ENCODE assay signal across 32 cellular contexts in genomic region chr11:131800452-131800851, GRCh38.
"Had no signal": no experiment of that assay in that cellular context is flagged by ENCODE, and none has a peak within 500 bp of the region (broad histone marks: within the 10 kb centered on the region; RNA-seq: fewer than 3 reads in every experiment).

No MANE protein-coding gene starts in this region.

- H3K27me3 Mint-ChIP-seq: activated CD4-positive, alpha-beta memory T cell treated with anti-CD3 and anti-CD28 coated beads, Interleukin-2, amount 10 ng/mL, durations not matched to agents 7 days and 5 days; activated CD4-positive, alpha-beta T cell treated with anti-CD3 and anti-CD28 coated beads, Interleukin-2, amount 10 ng/mL, durations not matched to agents 7 days and 5 days; activated naive CD4-positive, alpha-beta T cell treated with anti-CD3 and anti-CD28 coated beads, Interleukin-2, amount 50 U/mL, for 24 hours; activated T-cell treated with anti-CD3 and anti-CD28 coated beads, Interleukin-2, amount 50 U/mL, for 24 hours; T-helper 17 cell had no signal

- H3K9me3 Mint-ChIP-seq: activated CD4-positive, alpha-beta memory T cell treated with anti-CD3 and anti-CD28 coated beads, Interleukin-2, amount 10 ng/mL, durations not matched to agents 7 days and 5 days; activated CD4-positive, alpha-beta T cell treated with anti-CD3 and anti-CD28 coated beads, Interleukin-2, amount 10 ng/mL, durations not matched to agents 7 days and 5 days; activated naive CD4-positive, alpha-beta T cell treated with anti-CD3 and anti-CD28 coated beads for 36 hours; activated naive CD4-positive, alpha-beta T cell treated with anti-CD3 and anti-CD28 coated beads, Interleukin-2, amount 50 U/mL, for 24 hours; activated naive CD8-positive, alpha-beta T cell treated with anti-CD3 and anti-CD28 coated beads for 36 hours; activated naive CD8-positive, alpha-beta T cell treated with anti-CD3 and anti-CD28 coated beads, Interleukin-2, amount 50 U/mL, for 24 hours; activated T-cell treated with anti-CD3 and anti-CD28 coated beads, Interleukin-2, amount 50 U/mL, for 24 hours; activated T-helper 17 cell treated with anti-CD3 and anti-CD28 coated beads, Interleukin-2, amount 50 U/mL, for 72 hours; dendritic cell treated with granulocyte-macrophage colony-stimulating factor and Interleukin-4, amounts not matched to agents 40 ng/mL and 50 ng/mL, for 4 days; T-helper 2 cell treated with Interferon-gamma antibody and Interleukin-4, amounts not matched to agents 5 μg/mL and 100 μg/mL, for 36 hours had no signal

- H3K27me3 ChIP-seq: adrenal gland, body of pancreas, dorsolateral prefrontal cortex, gastrocnemius medialis had no signal

- H3K27ac Mint-ChIP-seq: activated CD4-positive, alpha-beta memory T cell treated with anti-CD3 and anti-CD28 coated beads, Interleukin-2, amount 10 ng/mL, durations not matched to agents 7 days and 5 days; activated CD4-positive, alpha-beta T cell treated with anti-CD3 and anti-CD28 coated beads, Interleukin-2, amount 10 ng/mL, durations not matched to agents 7 days and 5 days; activated naive CD4-positive, alpha-beta T cell treated with anti-CD3 and anti-CD28 coated beads for 36 hours; activated naive CD4-positive, alpha-beta T cell treated with anti-CD3 and anti-CD28 coated beads, Interleukin-2, amount 50 U/mL, for 24 hours; activated naive CD8-positive, alpha-beta T cell treated with anti-CD3 and anti-CD28 coated beads for 36 hours; activated naive CD8-positive, alpha-beta T cell treated with anti-CD3 and anti-CD28 coated beads, Interleukin-2, amount 50 U/mL, for 24 hours; activated T-cell treated with anti-CD3 and anti-CD28 coated beads, Interleukin-2, amount 50 U/mL, for 24 hours; activated T-cell treated with anti-CD3 and anti-CD28 coated beads, Interleukin-2, amount 50 U/mL, for 72 hours; activated T-helper 17 cell treated with anti-CD3 and anti-CD28 coated beads, Interleukin-2, amount 50 U/mL, for 72 hours; dendritic cell treated with granulocyte-macrophage colony-stimulating factor and Interleukin-4, amounts not matched to agents 40 ng/mL and 50 ng/mL, for 4 days; T-helper 17 cell; T-helper 2 cell treated with Interferon-gamma antibody and Interleukin-4, amounts not matched to agents 5 μg/mL and 100 μg/mL, for 36 hours had no signal

- H3K9me3 ChIP-seq: adrenal gland, body of pancreas, esophagus muscularis mucosa, gastrocnemius medialis, heart left ventricle had no signal

- H3K4me3 ChIP-seq: adrenal gland, body of pancreas, coronary artery, dorsolateral prefrontal cortex, esophagus muscularis mucosa, gastrocnemius medialis, heart left ventricle had no signal

- H3K36me3 Mint-ChIP-seq: activated naive CD4-positive, alpha-beta T cell treated with anti-CD3 and anti-CD28 coated beads, Interleukin-2, amount 50 U/mL, for 24 hours; activated naive CD8-positive, alpha-beta T cell treated with anti-CD3 and anti-CD28 coated beads for 36 hours had no signal

- H3K4me3 Mint-ChIP-seq: activated CD4-positive, alpha-beta memory T cell treated with anti-CD3 and anti-CD28 coated beads, Interleukin-2, amount 10 ng/mL, durations not matched to agents 7 days and 5 days; activated CD4-positive, alpha-beta T cell treated with anti-CD3 and anti-CD28 coated beads, Interleukin-2, amount 10 ng/mL, durations not matched to agents 7 days and 5 days; activated naive CD4-positive, alpha-beta T cell treated with anti-CD3 and anti-CD28 coated beads for 36 hours; activated naive CD4-positive, alpha-beta T cell treated with anti-CD3 and anti-CD28 coated beads, Interleukin-2, amount 50 U/mL, for 24 hours; activated naive CD8-positive, alpha-beta T cell treated with anti-CD3 and anti-CD28 coated beads for 36 hours; activated naive CD8-positive, alpha-beta T cell treated with anti-CD3 and anti-CD28 coated beads, Interleukin-2, amount 50 U/mL, for 24 hours; activated T-cell treated with anti-CD3 and anti-CD28 coated beads, Interleukin-2, amount 50 U/mL, for 24 hours; activated T-cell treated with anti-CD3 and anti-CD28 coated beads, Interleukin-2, amount 50 U/mL, for 72 hours; activated T-helper 17 cell treated with anti-CD3 and anti-CD28 coated beads, Interleukin-2, amount 50 U/mL, for 72 hours; dendritic cell treated with granulocyte-macrophage colony-stimulating factor and Interleukin-4, amounts not matched to agents 40 ng/mL and 50 ng/mL, for 4 days; T-helper 17 cell; T-helper 2 cell treated with Interferon-gamma antibody and Interleukin-4, amounts not matched to agents 5 μg/mL and 100 μg/mL, for 36 hours had no signal

- DNase-seq: activated CD4-positive, alpha-beta memory T cell treated with anti-CD3 and anti-CD28 coated beads, Interleukin-2, amount 10 ng/mL, durations not matched to agents 7 days and 5 days; activated CD4-positive, alpha-beta T cell treated with anti-CD3 and anti-CD28 coated beads for 1 hour; activated CD4-positive, alpha-beta T cell treated with anti-CD3 and anti-CD28 coated beads for 4 hours; activated CD4-positive, alpha-beta T cell treated with anti-CD3 and anti-CD28 coated beads, Interleukin-2, amount 10 ng/mL, durations not matched to agents 7 days and 5 days; activated CD4-positive, alpha-beta T cell treated with anti-CD3 and anti-CD28 coated beads, Interleukin-2, amount 50 U/mL, for 4 hours; activated CD8-positive, alpha-beta memory T cell treated with anti-CD3 and anti-CD28 coated beads, Interleukin-2, amount 50 U/mL, for 48 hours; activated effector memory CD4-positive, alpha-beta T cell treated with Interleukin-2 at 50 U/mL for 16 hours; activated naive CD4-positive, alpha-beta T cell treated with anti-CD3 and anti-CD28 coated beads for 36 hours; activated naive CD8-positive, alpha-beta T cell treated with anti-CD3 and anti-CD28 coated beads for 36 hours; activated naive CD8-positive, alpha-beta T cell treated with anti-CD3 and anti-CD28 coated beads, Interleukin-2, amount 50 U/mL, for 24 hours; activated T-cell treated with anti-CD3 and anti-CD28 coated beads for 4 hours; activated T-cell treated with anti-CD3 and anti-CD28 coated beads, Interleukin-2, amount 50 U/mL, for 24 hours; activated T-cell treated with anti-CD3 and anti-CD28 coated beads, Interleukin-2, amount 50 U/mL, for 72 hours; adrenal gland; amygdala; aorta; body of pancreas; effector memory CD4-positive, alpha-beta T cell; erythroblast; foreskin keratinocyte; gastrocnemius medialis; glutamatergic neuron; heart left ventricle; T-helper 1 cell; T-helper 17 cell had no signal

- ATAC-seq: activated naive CD8-positive, alpha-beta T cell treated with anti-CD3 and anti-CD28 coated beads, Interleukin-2, amount 50 U/mL, for 24 hours; activated T-cell treated with anti-CD3 and anti-CD28 coated beads, Interleukin-2, amount 50 U/mL, for 72 hours; activated T-helper 17 cell treated with anti-CD3 and anti-CD28 coated beads, Interleukin-2, amount 50 U/mL, for 72 hours; body of pancreas; foreskin keratinocyte; gastrocnemius medialis; heart left ventricle; T-helper 17 cell had no signal

- H3K4me1 ChIP-seq: adrenal gland, body of pancreas, esophagus muscularis mucosa, foreskin keratinocyte, gastrocnemius medialis, heart left ventricle had no signal

- H3K4me1 Mint-ChIP-seq: activated CD4-positive, alpha-beta memory T cell treated with anti-CD3 and anti-CD28 coated beads, Interleukin-2, amount 10 ng/mL, durations not matched to agents 7 days and 5 days; activated CD4-positive, alpha-beta T cell treated with anti-CD3 and anti-CD28 coated beads, Interleukin-2, amount 10 ng/mL, durations not matched to agents 7 days and 5 days; activated naive CD4-positive, alpha-beta T cell treated with anti-CD3 and anti-CD28 coated beads, Interleukin-2, amount 50 U/mL, for 24 hours; activated naive CD8-positive, alpha-beta T cell treated with anti-CD3 and anti-CD28 coated beads for 36 hours; activated naive CD8-positive, alpha-beta T cell treated with anti-CD3 and anti-CD28 coated beads, Interleukin-2, amount 50 U/mL, for 24 hours; activated T-helper 17 cell treated with anti-CD3 and anti-CD28 coated beads, Interleukin-2, amount 50 U/mL, for 72 hours; T-helper 17 cell had no signal

- H3K36me3 ChIP-seq: adrenal gland, esophagus muscularis mucosa, gastrocnemius medialis, heart left ventricle had no signal

- H3K27ac ChIP-seq: adrenal gland, body of pancreas, coronary artery, esophagus muscularis mucosa, foreskin keratinocyte, gastrocnemius medialis, heart left ventricle had no signal
